Comparison of ENCODE assay signal across 1 cellular context in the genomic region with DNA sequence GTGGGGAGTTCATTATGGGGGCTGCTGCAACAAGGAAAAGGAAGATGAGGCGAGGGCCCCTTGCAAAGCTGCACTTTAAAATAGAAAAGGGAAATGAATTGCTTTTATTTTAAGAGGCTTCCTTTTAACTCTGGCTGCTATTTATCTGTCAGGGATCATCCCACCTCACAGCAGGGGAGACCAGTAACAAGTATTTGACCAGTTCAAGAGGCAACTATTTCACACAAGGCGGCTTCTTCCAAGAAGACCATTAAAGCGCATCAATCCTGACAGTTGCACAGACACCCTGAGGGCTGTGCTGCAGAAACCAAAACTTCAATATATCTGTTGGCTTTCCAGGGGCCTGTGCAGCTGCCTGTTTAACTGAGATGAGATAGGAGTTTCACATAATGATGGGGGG.
TF ChIP-seq lines count a peak whose summit lies in the region.

No MANE protein-coding gene starts in this region.

TF ChIP-seq in GM23338, 12 proteins besides CTCF, POLR2A, EP300 and RAD21 (continued from another document):
- TF ChIP-seq, protein P1, sequence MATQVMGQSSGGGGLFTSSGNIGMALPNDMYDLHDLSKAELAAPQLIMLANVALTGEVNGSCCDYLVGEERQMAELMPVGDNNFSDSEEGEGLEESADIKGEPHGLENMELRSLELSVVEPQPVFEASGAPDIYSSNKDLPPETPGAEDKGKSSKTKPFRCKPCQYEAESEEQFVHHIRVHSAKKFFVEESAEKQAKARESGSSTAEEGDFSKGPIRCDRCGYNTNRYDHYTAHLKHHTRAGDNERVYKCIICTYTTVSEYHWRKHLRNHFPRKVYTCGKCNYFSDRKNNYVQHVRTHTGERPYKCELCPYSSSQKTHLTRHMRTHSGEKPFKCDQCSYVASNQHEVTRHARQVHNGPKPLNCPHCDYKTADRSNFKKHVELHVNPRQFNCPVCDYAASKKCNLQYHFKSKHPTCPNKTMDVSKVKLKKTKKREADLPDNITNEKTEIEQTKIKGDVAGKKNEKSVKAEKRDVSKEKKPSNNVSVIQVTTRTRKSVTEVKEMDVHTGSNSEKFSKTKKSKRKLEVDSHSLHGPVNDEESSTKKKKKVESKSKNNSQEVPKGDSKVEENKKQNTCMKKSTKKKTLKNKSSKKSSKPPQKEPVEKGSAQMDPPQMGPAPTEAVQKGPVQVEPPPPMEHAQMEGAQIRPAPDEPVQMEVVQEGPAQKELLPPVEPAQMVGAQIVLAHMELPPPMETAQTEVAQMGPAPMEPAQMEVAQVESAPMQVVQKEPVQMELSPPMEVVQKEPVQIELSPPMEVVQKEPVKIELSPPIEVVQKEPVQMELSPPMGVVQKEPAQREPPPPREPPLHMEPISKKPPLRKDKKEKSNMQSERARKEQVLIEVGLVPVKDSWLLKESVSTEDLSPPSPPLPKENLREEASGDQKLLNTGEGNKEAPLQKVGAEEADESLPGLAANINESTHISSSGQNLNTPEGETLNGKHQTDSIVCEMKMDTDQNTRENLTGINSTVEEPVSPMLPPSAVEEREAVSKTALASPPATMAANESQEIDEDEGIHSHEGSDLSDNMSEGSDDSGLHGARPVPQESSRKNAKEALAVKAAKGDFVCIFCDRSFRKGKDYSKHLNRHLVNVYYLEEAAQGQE (IDR thresholded peaks at IDR 0.05; ENCODE audit: unreplicated experiment), result no peak
- no peak for TF ChIP-seq STAT1 (IDR thresholded peaks at IDR 0.05; ENCODE audit: unreplicated experiment)
- TF ChIP-seq POLR2AphosphoS5 (IDR thresholded peaks at IDR 0.05; ENCODE audit: low read depth), result no peak
- no peak for TF ChIP-seq ZNF331 (CRISPR knock-in tag; IDR thresholded peaks at IDR 0.05; ENCODE audit: low read depth)
TF ChIP-seq in GM23338: peak in this region for 0.
